In the genomic region with DNA sequence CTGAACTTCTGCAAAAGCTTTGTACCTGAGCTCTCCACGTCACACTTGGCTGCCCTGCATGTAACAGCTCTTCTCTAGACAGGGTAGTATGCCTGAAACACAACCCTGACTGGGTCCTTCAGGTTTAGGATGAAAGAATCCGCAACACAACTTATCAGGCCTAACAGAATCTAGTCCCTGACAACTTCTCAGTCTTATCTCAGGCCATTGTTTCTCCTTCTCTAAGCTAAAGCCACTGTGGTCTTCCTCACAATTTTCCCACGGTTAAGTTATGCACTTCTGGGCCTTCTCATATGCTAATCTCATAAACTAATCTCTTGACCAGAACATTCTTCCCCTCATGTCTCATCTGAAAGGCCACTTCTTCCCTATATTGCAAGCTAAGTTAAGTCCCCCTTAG, we compare ENCODE assay signal across 27 cellular contexts. TPM values are rescaled to one million over a fixed set of nuclear protein-coding genes. Genes with fewer than 3 reads are reported as not detected.
"Had no signal": no experiment of that assay in that cellular context is flagged by ENCODE, and none has a peak within 500 bp of the region (broad histone marks: within the 10 kb centered on the region; RNA-seq: fewer than 3 reads in every experiment).

No MANE protein-coding gene starts in this region.

- DNase-seq: activated CD4-positive, alpha-beta T cell treated with anti-CD3 and anti-CD28 coated beads, Interleukin-2, amount 50 U/mL, for 1 hour; activated CD4-positive, CD25-positive, alpha-beta regulatory T cell treated with anti-CD3 and anti-CD28 coated beads, Interleukin-2, amount 50 U/mL, for 72 hours; activated CD8-positive, alpha-beta memory T cell treated with anti-CD3 and anti-CD28 coated beads for 24 hours; activated CD8-positive, alpha-beta memory T cell treated with anti-CD3 and anti-CD28 coated beads, Interleukin-2, amount 50 U/mL, for 48 hours; activated effector memory CD4-positive, alpha-beta T cell treated with anti-CD3 and anti-CD28 coated beads, Interleukin-2, amount 50 U/mL, for 16 hours; activated naive CD4-positive, alpha-beta T cell treated with anti-CD3 and anti-CD28 coated beads, Interleukin-2, amount 50 U/mL, for 16 hours; activated T-cell treated with anti-CD3 and anti-CD28 coated beads, Interleukin-2, amount 50 U/mL, for 72 hours; effector CD8-positive, alpha-beta T cell; esophagus squamous epithelium; foreskin fibroblast; hypothalamus; stimulated activated CD4-positive, alpha-beta T cell treated with anti-CD3 and anti-CD28 coated beads, Interleukin-15, amount 100 ng/mL, for 24 hours; stimulated activated CD4-positive, alpha-beta T cell treated with anti-CD3 and anti-CD28 coated beads, Interleukin-4, amount 100 ng/mL, for 1 hour; stimulated activated naive CD8-positive, alpha-beta T cell treated with anti-CD3 and anti-CD28 coated beads, Interleukin-15, amount 100 ng/mL, for 72 hours; transverse colon; uterus had no signal

- H3K9me3 ChIP-seq: ascending aorta, esophagus squamous epithelium, right atrium auricular region, suprapubic skin, transverse colon, uterus had no signal

- H3K27ac ChIP-seq: ascending aorta, esophagus squamous epithelium, right atrium auricular region, skin epidermis, suprapubic skin, transverse colon, uterus had no signal

- ATAC-seq: activated T-cell treated with anti-CD3 and anti-CD28 coated beads, Interleukin-2, amount 50 U/mL, for 72 hours; left lobe of liver; stimulated activated naive CD8-positive, alpha-beta T cell treated with anti-CD3 and anti-CD28 coated beads, Interleukin-15, amount 100 ng/mL, for 72 hours had no signal

- H3K4me3 ChIP-seq: ascending aorta, esophagus squamous epithelium, lung, right atrium auricular region, skin epidermis, suprapubic skin, transverse colon, uterus had no signal

- H3K36me3 ChIP-seq: ascending aorta, esophagus squamous epithelium, right atrium auricular region, suprapubic skin, transverse colon, uterus had no signal

- H3K4me1 ChIP-seq: ascending aorta, right atrium auricular region, suprapubic skin, transverse colon, uterus had no signal

- H3K27me3 ChIP-seq: ascending aorta, esophagus squamous epithelium, right atrium auricular region, suprapubic skin, transverse colon, uterus had no signal

RNA-seq across cellular contexts. Expression of a gene that starts 10.8 kb away (rescaled TPM):
- total RNA-seq: activated T-cell treated with anti-CD3 and anti-CD28 coated beads, Interleukin-2, amount 50 U/mL, for 72 hours; ascending aorta; cerebellum; left lobe of liver; mononuclear cell; neural crest cell; osteoblast; progenitor cell of endocrine pancreas; right atrium auricular region; suprapubic skin; transverse colon had no signal
